14 cellular contexts compared by ENCODE assay signal in the genomic region with DNA sequence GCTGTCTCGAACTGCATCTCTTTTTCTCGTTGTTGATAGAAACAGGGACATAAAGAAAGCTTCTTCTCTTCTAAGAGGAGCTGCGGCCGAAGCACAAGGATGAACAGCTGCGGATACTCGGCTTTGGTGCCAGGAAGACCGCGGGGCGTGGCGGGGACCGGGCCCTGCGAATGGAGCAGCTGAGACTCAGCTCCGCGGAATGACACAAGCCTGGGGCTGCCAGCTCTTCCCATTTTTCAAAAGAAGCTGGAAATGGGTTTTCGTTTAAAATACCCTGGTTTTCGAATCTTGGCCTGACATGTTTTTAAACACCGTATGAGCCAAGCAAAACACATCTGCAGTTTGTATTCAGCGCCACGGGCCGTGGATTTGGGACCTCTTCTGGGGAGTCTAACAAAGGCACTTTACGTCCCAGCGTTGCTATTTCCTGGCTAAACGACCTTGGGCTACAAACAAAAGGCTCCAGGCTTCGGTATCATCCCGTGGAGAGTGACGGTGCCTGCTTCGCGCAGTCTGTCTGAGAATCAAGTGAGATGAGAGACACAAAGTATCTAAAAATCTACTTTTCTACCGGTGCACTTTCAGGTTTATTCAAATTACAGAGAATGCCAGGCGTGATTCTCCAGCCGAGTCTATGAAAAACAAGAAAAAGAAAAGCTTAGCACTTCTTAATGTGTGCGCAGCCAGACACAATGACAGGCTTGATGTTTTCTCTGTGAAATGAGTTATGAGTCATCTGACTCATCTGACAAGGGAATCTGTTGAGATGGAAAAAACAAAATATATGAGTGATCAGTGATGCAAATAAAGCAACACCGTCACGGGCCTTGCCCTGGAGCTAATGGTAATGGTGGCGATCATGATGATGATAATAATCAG.
A peak's percentile ranks its signal among the peaks of the same experiment; 100 is the strongest.
DNase-seq lines count a peak whose midpoint lies in the region; ATAC-seq, FAIRE-seq and TF ChIP-seq lines count a peak whose summit lies in the region.
"Had no signal": no experiment of that assay in that cellular context is flagged by ENCODE, and none has a peak within 500 bp of the region (broad histone marks: within the 10 kb centered on the region; RNA-seq: fewer than 3 reads in every experiment).

No MANE protein-coding gene starts in this region.

- H4K5ac ChIP-seq in H9 (ENCODE audit: insufficient read length, low read depth, low read length), result no peak overlapping the region

- no peak overlapping the region for H2BK15ac ChIP-seq in H9 (ENCODE audit: low read depth, low read length)

- H3K9me3 Mint-ChIP-seq in H9, result no peaks in the 10 kb centered on the region
- H3K9me3 Mint-ChIP-seq: CD4-positive, alpha-beta T cell; naive thymus-derived CD8-positive, alpha-beta T cell had no signal

- peaks cover 5 to 6% of the 10 kb centered on the region in 2 experiments for H3K4me1 Mint-ChIP-seq in H9
- H3K4me1 Mint-ChIP-seq: naive thymus-derived CD8-positive, alpha-beta T cell had no signal

- H4K8ac ChIP-seq in H9 (replicated peaks; ENCODE audit: insufficient read length, low read depth, low read length), result no peak overlapping the region

- H4K91ac ChIP-seq in H9 (ENCODE audit: insufficient read length, low read depth, low read length), result no peak overlapping the region

- H3T11ph ChIP-seq in H9 (ENCODE audit: low read length), result no peak overlapping the region

- H3K27me3 ChIP-seq in pancreas (peaks cover 0 to 17% (median 2%) of the 10 kb centered on the region in 4 donors), H9 (ENCODE audit: insufficient read depth, low read length) (no peaks in the 10 kb centered on the region; the same call in 1 of the 2 replicates)

- H3K18ac ChIP-seq in H9 (ENCODE audit: insufficient read length, low read depth, low read length), result no peak overlapping the region

- H3K14ac ChIP-seq in H9 (ENCODE audit: insufficient read depth, low read length), result no peak overlapping the region

- no peak overlapping the region for H2BK5ac ChIP-seq in H9 (ENCODE audit: insufficient read length, low read length)

- peaks cover 5% of the 10 kb centered on the region for H3K23me2 ChIP-seq in H9 (ENCODE audit: insufficient read length, low read depth, low read length, poor library complexity, severe bottlenecking)

- FAIRE-seq in pancreas (lab: Jason Lieb, UNC), result no peak

- no peaks in the 10 kb centered on the region for H4K20me1 ChIP-seq in H9 (ENCODE audit: control insufficient read depth, insufficient read depth, insufficient read length)

- H2AK5ac ChIP-seq in H9 (ENCODE audit: insufficient read length, low read length), result no peak overlapping the region

- DNase-seq in Daoy (ENCODE audit: low read depth), result peak; percentile 77
- peak; percentile 38 to 66 for DNase-seq in NCI-H526 (lab: John Stamatoyannopoulos, UW)
- DNase-seq in epithelial cell of esophagus (ENCODE audit: low read depth), result peak; percentile 40
- peak in 51 of 56 donors; percentile 12 to 80 (median 54) for DNase-seq in nucleus accumbens (lab: John Stamatoyannopoulos, UW)
- DNase-seq in pancreas, result no peak
- DNase-seq in H9, result no peak
- DNase-seq in activated CD8-positive, alpha-beta memory T cell treated with anti-CD3 and anti-CD28 coated beads, Interleukin-2, amount 50 U/mL, for 48 hours, result no peak
- DNase-seq: amniotic stem cell; CD4-positive, alpha-beta T cell; IMR-90; naive thymus-derived CD8-positive, alpha-beta T cell; NCI-H2029 had no signal

- H3K9me3 ChIP-seq in pancreas (no peaks in the 10 kb centered on the region), H9 (ENCODE audit: control insufficient read depth, low read depth, low read length) (no peaks in the 10 kb centered on the region)

- no peak overlapping the region for H3K4me2 ChIP-seq in H9 (ENCODE audit: insufficient read depth, insufficient read length, low read length)

- H2AFZ ChIP-seq in H9 (ENCODE audit: low read length), result no peak overlapping the region

- no peak overlapping the region for H3K27ac ChIP-seq in pancreas
- no peak overlapping the region for H3K27ac ChIP-seq in H9 (ENCODE audit: insufficient read length, low read depth, low read length)

- no peaks in the 10 kb centered on the region for H3K36me3 Mint-ChIP-seq in H9 (ENCODE audit: insufficient read depth in 1 of 3, low read depth in 3 of 3)
- H3K36me3 Mint-ChIP-seq: naive thymus-derived CD8-positive, alpha-beta T cell had no signal

- H3K79me2 ChIP-seq in H9 (ENCODE audit: insufficient read depth, low read length), result no peaks in the 10 kb centered on the region

- peaks cover 10% of the 10 kb centered on the region for H3K27me3 Mint-ChIP-seq in H9 (ENCODE audit: low read depth)

- H3K4me1 ChIP-seq in pancreas (no peaks in the 10 kb centered on the region), H9 (ENCODE audit: insufficient read depth, low read length) (peaks cover 3% of the 10 kb centered on the region; the same call in 1 of the 2 replicates)

- no peak overlapping the region for H3K4me3 Mint-ChIP-seq in H9
- H3K4me3 Mint-ChIP-seq: CD4-positive, alpha-beta T cell; naive thymus-derived CD8-positive, alpha-beta T cell had no signal

- H3K4ac ChIP-seq in H9 (ENCODE audit: low read depth, low read length), result no peak overlapping the region

- H2BK20ac ChIP-seq in H9 (ENCODE audit: low read depth, low read length, poor library complexity, severe bottlenecking), result no peak overlapping the region

- H3K36me3 ChIP-seq in pancreas, result no peaks in the 10 kb centered on the region

- whole genome bisulfite sequencing in pancreas, 2 donors, result 48 to 55% methylated on average over 35 of the region's 35 CpGs
- WGBS in H9 (ENCODE audit: extremely low coverage, insufficient read length, low lambda C conversion rate), result no CpG with 5 or more reads among the region's 35 CpGs

- TF ChIP-seq CTCF in epithelial cell of esophagus (IDR thresholded peaks at IDR 0.05; ENCODE audit: insufficient read depth, low read depth, low read length, missing control alignments), result no peak
- TF ChIP-seq CTCF in pancreas (IDR thresholded peaks at IDR 0.05), result no peak
- TF ChIP-seq CTCF in H9 (conservative IDR thresholded peaks at IDR 0.05), result no peak

- no peak overlapping the region for H3K23ac ChIP-seq in H9 (ENCODE audit: insufficient read length, low read depth, low read length)

- no peak overlapping the region for H3K27ac Mint-ChIP-seq in H9
- H3K27ac Mint-ChIP-seq: CD4-positive, alpha-beta T cell; naive thymus-derived CD8-positive, alpha-beta T cell had no signal

- H3K9ac ChIP-seq in H9 (ENCODE audit: extremely low read depth, insufficient read length, low read length), result no peak overlapping the region

- H3K79me1 ChIP-seq in H9 (ENCODE audit: insufficient read depth, low read depth, low read length, poor library complexity, severe bottlenecking), result no peaks in the 10 kb centered on the region

- H2BK12ac ChIP-seq in H9 (ENCODE audit: insufficient read length, low read depth, low read length), result no peak overlapping the region

- H3K56ac ChIP-seq in H9 (ENCODE audit: insufficient read length, low read depth, low read length), result no peak overlapping the region

- ATAC-seq in pancreas (no peak), HG02759 (IDR thresholded peaks at IDR 0.05; ENCODE audit: unreplicated experiment) (no peak)
- ATAC-seq: naive thymus-derived CD8-positive, alpha-beta T cell; Panc1 had no signal

- intact Hi-C loops in pancreas (cut with DNase I), result no loop called here

- no peak overlapping the region for H2BK120ac ChIP-seq in H9 (ENCODE audit: low read depth, low read length, poor library complexity, severe bottlenecking)

- no peak overlapping the region for H3K4me3 ChIP-seq in epithelial cell of esophagus (ENCODE audit: low read length)
- H3K4me3 ChIP-seq in pancreas, result no peak overlapping the region

Comparison
In these comparisons a context has a peak if more than half of its experiments do, and no peak if none do; other contexts are left out.
1. DNase-seq: peak in Daoy (single experiment), NCI-H526 (2 of 2), epithelial cell of esophagus (single experiment) and nucleus accumbens (51 of 56); none in pancreas (0 of 6), H9 (single experiment) and activated CD8-positive, alpha-beta memory T cell treated with anti-CD3 and anti-CD28 coated beads, Interleukin-2, amount 50 U/mL, for 48 hours (single experiment).